30 cellular contexts compared by ENCODE assay signal in genomic region chrX:154333116-154333515, GRCh38. TPM values are rescaled to one million over a fixed set of nuclear protein-coding genes. Genes with fewer than 3 reads are reported as not detected.
"Had no signal": no experiment of that assay in that cellular context is flagged by ENCODE, and none has a peak within 500 bp of the region (broad histone marks: within the 10 kb centered on the region; RNA-seq: fewer than 3 reads in every experiment).

No MANE protein-coding gene starts in this region.

- H3K27ac ChIP-seq: brain microvascular endothelial cell, cardiac muscle cell, RWPE1, SJCRH30, VCaP had no signal

- H3K9ac ChIP-seq: SK-N-SH had no signal

- H3K27me3 ChIP-seq: brain microvascular endothelial cell, cardiac muscle cell, Peyer's patch, SJCRH30 had no signal

- DNase-seq: activated CD4-positive, alpha-beta memory T cell treated with anti-CD3 and anti-CD28 coated beads for 36 hours; activated CD4-positive, alpha-beta T cell treated with anti-CD3 and anti-CD28 coated beads for 36 hours; activated CD8-positive, alpha-beta memory T cell treated with anti-CD3 and anti-CD28 coated beads, Interleukin-2, amount 50 U/mL, for 4 hours; activated gamma-delta T cell treated with Interleukin-2 at 50 U/mL for 16 hours; activated naive CD4-positive, alpha-beta T cell treated with anti-CD3 and anti-CD28 coated beads, Interleukin-2, amount 10 ng/mL, durations not matched to agents 7 days and 5 days; activated naive CD8-positive, alpha-beta T cell treated with anti-CD3 and anti-CD28 coated beads for 36 hours; activated T-cell treated with anti-CD3 and anti-CD28 coated beads, Interleukin-2, amount 50 U/mL, for 72 hours; brain microvascular endothelial cell; cerebellar nuclear complex; NCI-H1048; NCI-H146; NCI-H187 treated with DMSO at 0.1 percent for 48 hours; NCI-H2081 treated with DMSO at 0.1 percent for 48 hours; NCI-H2171; NCI-H2227 treated with DMSO at 0.1 percent for 48 hours; NCI-H526; NCI-H774; Peyer's patch; Right ventricle myocardium superior; SJCRH30; SK-N-SH; T-helper 1 cell had no signal

- H3K9me2 ChIP-seq: SK-N-SH had no signal

- H3K9me3 ChIP-seq: Peyer's patch, SJCRH30, SK-N-SH had no signal

- H3K4me1 ChIP-seq: Peyer's patch, SJCRH30 had no signal

- H3K4me2 ChIP-seq: SK-N-SH had no signal

- H3K4me3 ChIP-seq: cardiac muscle cell, Peyer's patch, SJCRH30 had no signal

- H3K36me3 ChIP-seq: brain microvascular endothelial cell, cardiac muscle cell, Peyer's patch, SJCRH30 had no signal

RNA-seq across cellular contexts. Expression of gene TKTL1, which starts 37.5 kb away (rescaled TPM):
- total RNA-seq: cardiac muscle cell, NCI-H460, Peyer's patch had no signal
- polyA plus RNA-seq: cardiac muscle cell, SK-N-SH had no signal

RNA-seq across cellular contexts. Expression of gene TEX28, which starts 38.2 kb away (rescaled TPM):
- total RNA-seq: activated CD4-positive, alpha-beta memory T cell treated with anti-CD3 and anti-CD28 coated beads for 36 hours; activated CD4-positive, alpha-beta T cell treated with anti-CD3 and anti-CD28 coated beads for 36 hours; activated CD8-positive, alpha-beta memory T cell treated with anti-CD3 and anti-CD28 coated beads for 36 hours; activated naive CD8-positive, alpha-beta T cell treated with anti-CD3 and anti-CD28 coated beads for 36 hours; activated T-cell treated with anti-CD3 and anti-CD28 coated beads, Interleukin-2, amount 50 U/mL, for 72 hours; activated T-helper 2 cell treated with anti-CD3 and anti-CD28 coated beads, Interferon-gamma antibody, Interleukin-2, Interleukin-4, amounts not matched to agents 10 μg/mL and 5 μg/mL and 100 μg/mL, durations not matched to agents 14 hours and 24 hours and 36 hours; cardiac muscle cell; NCI-H460; Peyer's patch; Right ventricle myocardium superior; SJCRH30; T-helper 2 cell treated with Interferon-gamma antibody and Interleukin-4, amounts not matched to agents 100 ng/mL and 5 ng/mL, for 36 hours had no signal
- polyA plus RNA-seq: adipose tissue, cardiac muscle cell, SK-N-SH had no signal
